ENCODE assay signal across 31 cellular contexts in genomic region chr6:12870033-12870432, GRCh38.
"Had no signal": no experiment of that assay in that cellular context is flagged by ENCODE, and none has a peak within 500 bp of the region (broad histone marks: within the 10 kb centered on the region; RNA-seq: fewer than 3 reads in every experiment).

No MANE protein-coding gene starts in this region.

- H3K36me3 ChIP-seq: ascending aorta, cardiac muscle cell, left lung, lower lobe of right lung, neural progenitor cell, right atrium auricular region, stomach, thyroid gland, upper lobe of left lung, vagina had no signal

- H3K4me1 ChIP-seq: ascending aorta, left lung, lower lobe of right lung, parathyroid adenoma, psoas muscle, right atrium auricular region, stomach, thyroid gland, upper lobe of left lung, vagina had no signal

- H3K4me3 ChIP-seq: ascending aorta, cardiac muscle cell, coronary artery, dorsolateral prefrontal cortex, left lung, lower lobe of right lung, neural progenitor cell, psoas muscle, right atrium auricular region, stomach, thyroid gland, upper lobe of left lung, vagina had no signal

- H3K9me3 ChIP-seq: ascending aorta, left lung, lower lobe of right lung, psoas muscle, right atrium auricular region, stomach, thyroid gland, upper lobe of left lung, vagina had no signal

- FAIRE-seq: frontal cortex, TTC549 had no signal

- H3K27ac ChIP-seq: ascending aorta, cardiac muscle cell, coronary artery, dorsolateral prefrontal cortex, left lung, lower lobe of right lung, neural progenitor cell, parathyroid adenoma, psoas muscle, right atrium auricular region, stomach, thyroid gland, upper lobe of left lung, vagina, VCaP had no signal

- H3K27me3 ChIP-seq: ascending aorta, neural progenitor cell, right atrium auricular region, thyroid gland, upper lobe of left lung, vagina had no signal

- DNase-seq: activated CD4-positive, alpha-beta T cell treated with anti-CD3 and anti-CD28 coated beads for 48 hours; activated CD4-positive, alpha-beta T cell treated with anti-CD3 and anti-CD28 coated beads, Interleukin-2, amount 50 U/mL, for 48 hours; activated CD8-positive, alpha-beta memory T cell treated with anti-CD3 and anti-CD28 coated beads for 24 hours; activated effector memory CD4-positive, alpha-beta T cell treated with anti-CD3 and anti-CD28 coated beads, Interleukin-2, amount 50 U/mL, for 16 hours; activated naive CD4-positive, alpha-beta T cell treated with anti-CD3 and anti-CD28 coated beads, Interleukin-2, amount 10 ng/mL, durations not matched to agents 7 days and 5 days; activated naive CD8-positive, alpha-beta T cell treated with anti-CD3 and anti-CD28 coated beads, Interleukin-2, amount 10 ng/mL, durations not matched to agents 7 days and 5 days; activated T-cell treated with anti-CD3 and anti-CD28 coated beads, Interleukin-2, amount 50 U/mL, for 1 hour; dorsolateral prefrontal cortex; effector memory CD4-positive, alpha-beta T cell; left lung; lower lobe of right lung; mesenchymal stem cell; naive thymus-derived CD8-positive, alpha-beta T cell; occipital lobe; psoas muscle; stimulated activated CD4-positive, alpha-beta T cell treated with anti-CD3 and anti-CD28 coated beads, Interleukin-15, amount 100 ng/mL, for 24 hours; stimulated activated CD4-positive, alpha-beta T cell treated with anti-CD3 and anti-CD28 coated beads, Interleukin-2, amount 100 ng/mL, for 24 hours; stimulated activated naive B cell treated with anti-CD40 and anti-IgM and Interleukin-4, amounts not matched to agents 10 μg/mL and 1 μg/mL and 100 μg/mL, for 72 hours; stomach; thyroid gland; upper lobe of left lung had no signal
